1 cellular context compared by ENCODE assay signal in genomic region chr10:131978366-131978765, GRCh38.
TF ChIP-seq lines count a peak whose summit lies in the region.

No MANE protein-coding gene starts in this region.

TF ChIP-seq in IMR-90, 13 proteins besides CTCF, POLR2A, EP300 and RAD21:
- TF ChIP-seq RCOR1 (IDR thresholded peaks at IDR 0.05; ENCODE audit: insufficient replicate concordance, low read length) (no peak), MAFK (IDR thresholded peaks at IDR 0.05; ENCODE audit: low read depth, low read length) (no peak), MAZ (IDR thresholded peaks at IDR 0.05; ENCODE audit: borderline replicate concordance, low read depth, low read length) (no peak)
